Comparison of ENCODE assay signal across 11 cellular contexts in the genomic region with DNA sequence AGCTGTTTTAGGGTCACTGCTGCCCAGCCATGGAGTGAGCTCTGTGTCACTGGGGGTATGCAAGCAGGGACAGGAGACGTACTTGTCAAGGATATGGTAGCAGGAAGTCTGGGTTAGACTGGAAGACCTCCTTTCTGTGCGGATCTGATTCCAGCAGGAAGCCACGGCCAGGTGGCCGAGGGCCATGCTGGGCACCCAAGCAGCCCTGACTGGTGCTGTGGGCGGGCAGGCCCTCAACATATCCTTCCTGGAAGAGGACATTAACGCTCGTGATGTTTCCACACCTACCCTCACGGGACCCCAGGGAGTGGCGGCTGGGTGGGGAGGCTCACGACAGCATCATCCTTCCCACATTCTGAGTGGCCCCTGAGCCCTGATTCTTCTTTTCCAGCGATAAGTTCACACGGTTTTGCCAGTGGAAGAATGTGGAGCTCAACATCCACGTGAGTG. TPM values are rescaled to one million over a fixed set of nuclear protein-coding genes. Genes with fewer than 3 reads are reported as not detected.
A peak's percentile ranks its signal among the peaks of the same experiment; 100 is the strongest.
DNase-seq lines count a peak whose midpoint lies in the region; ATAC-seq and TF ChIP-seq lines count a peak whose summit lies in the region.
"Had no signal": no experiment of that assay in that cellular context is flagged by ENCODE, and none has a peak within 500 bp of the region (broad histone marks: within the 10 kb centered on the region; RNA-seq: fewer than 3 reads in every experiment).

No MANE protein-coding gene starts in this region.

- H3K9me3 ChIP-seq in mucosa of descending colon: no peaks in the 10 kb centered on the region
- no peaks in the 10 kb centered on the region for H3K9me3 ChIP-seq in tibial artery
- H3K9me3 ChIP-seq in MM.1S (replicated peaks; ENCODE audit: insufficient read depth, low read length): no peaks in the 10 kb centered on the region

- H3K4me1 Mint-ChIP-seq in activated naive CD4-positive, alpha-beta T cell treated with anti-CD3 and anti-CD28 coated beads, Interleukin-2, amount 50 U/mL, for 24 hours: peaks cover 48% of the 10 kb centered on the region

- peaks cover 85% of the 10 kb centered on the region for H3K79me2 ChIP-seq in MM.1S (ENCODE audit: low read length)

- intact Hi-C loops in mucosa of descending colon (cut with DNase I, micrococcal nuclease): no loop called here
- intact Hi-C loops in tibial artery (cut with DNase I; ENCODE audit: low total_unique reads): no loop called here

- no peak overlapping the region for H3K4me3 ChIP-seq in mucosa of descending colon
- no peak overlapping the region for H3K4me3 ChIP-seq in tibial artery
- H3K4me3 ChIP-seq in MM.1S (ENCODE audit: low read length): no peak overlapping the region

- peak overlapping the region; percentile 84 for H3K27ac Mint-ChIP-seq in activated naive CD4-positive, alpha-beta T cell treated with anti-CD3 and anti-CD28 coated beads, Interleukin-2, amount 50 U/mL, for 24 hours
- peak overlapping the region; percentile 95 to 97 for H3K27ac Mint-ChIP-seq in activated naive CD4-positive, alpha-beta T cell treated with anti-CD3 and anti-CD28 coated beads, Interleukin-2, amount 50 U/mL, for 72 hours

- H3K36me3 ChIP-seq in mucosa of descending colon (ENCODE audit: low read depth) (peaks cover 19% of the 10 kb centered on the region), tibial artery (peaks cover 63 to 72% (median 67%) of the 10 kb centered on the region in 3 donors), MM.1S (replicated peaks; ENCODE audit: insufficient read depth, low read length) (peaks cover 23% of the 10 kb centered on the region)

- no peak for ATAC-seq in activated naive CD4-positive, alpha-beta T cell treated with anti-CD3 and anti-CD28 coated beads, Interleukin-2, amount 50 U/mL, for 72 hours
- ATAC-seq in mucosa of descending colon (no peak), SK-N-SH treated with all-trans-retinoic acid at 6 μM for 48 hours (no peak)
- ATAC-seq: Panc1 had no signal

- TF ChIP-seq CTCF in mucosa of descending colon (IDR thresholded peaks at IDR 0.05) (no peak), tibial artery (IDR thresholded peaks at IDR 0.05) (no peak), MM.1S (IDR thresholded peaks at IDR 0.05; ENCODE audit: low read length) (no peak)

- H3K27me3 Mint-ChIP-seq in activated naive CD4-positive, alpha-beta T cell treated with anti-CD3 and anti-CD28 coated beads, Interleukin-2, amount 50 U/mL, for 24 hours: no peaks in the 10 kb centered on the region

- H3K9me3 Mint-ChIP-seq in activated naive CD4-positive, alpha-beta T cell treated with anti-CD3 and anti-CD28 coated beads, Interleukin-2, amount 50 U/mL, for 24 hours: no peaks in the 10 kb centered on the region
- H3K9me3 Mint-ChIP-seq in activated naive CD4-positive, alpha-beta T cell treated with anti-CD3 and anti-CD28 coated beads, Interleukin-2, amount 50 U/mL, for 72 hours: no peaks in the 10 kb centered on the region
- H3K9me3 Mint-ChIP-seq: activated T-helper 1 cell treated with anti-CD3 and anti-CD28 coated beads, Interleukin-12 subunit alpha, Interleukin-12 subunit beta, Interleukin-2, Interleukin-4 antibody, amounts not matched to agents 30 ng/mL and 10 ng/mL and 1 ng/mL, durations not matched to agents 14 hours and 24 hours and 36 hours had no signal

- no peak overlapping the region for H3K4me3 Mint-ChIP-seq in activated naive CD4-positive, alpha-beta T cell treated with anti-CD3 and anti-CD28 coated beads, Interleukin-2, amount 50 U/mL, for 24 hours
- H3K4me3 Mint-ChIP-seq: activated T-helper 1 cell treated with anti-CD3 and anti-CD28 coated beads, Interleukin-12 subunit alpha, Interleukin-12 subunit beta, Interleukin-2, Interleukin-4 antibody, amounts not matched to agents 30 ng/mL and 10 ng/mL and 1 ng/mL, durations not matched to agents 14 hours and 24 hours and 36 hours had no signal

- H2AFZ ChIP-seq in MM.1S (ENCODE audit: low read length): no peak overlapping the region

- H3K36me3 Mint-ChIP-seq in activated naive CD4-positive, alpha-beta T cell treated with anti-CD3 and anti-CD28 coated beads, Interleukin-2, amount 50 U/mL, for 24 hours: peaks cover 7% of the 10 kb centered on the region
- H3K36me3 Mint-ChIP-seq in activated naive CD4-positive, alpha-beta T cell treated with anti-CD3 and anti-CD28 coated beads, Interleukin-2, amount 50 U/mL, for 72 hours: peaks cover 25 to 48% of the 10 kb centered on the region in 2 donors

- H3K27me3 ChIP-seq in tibial artery: no peaks in the 10 kb centered on the region
- H3K27me3 ChIP-seq in MM.1S (replicated peaks; ENCODE audit: insufficient read depth, low read length): no peaks in the 10 kb centered on the region

- no peak overlapping the region for H3K4me2 ChIP-seq in MM.1S (ENCODE audit: low read depth, low read length)

- peaks cover 31% of the 10 kb centered on the region for H3K4me1 ChIP-seq in mucosa of descending colon (ENCODE audit: low read depth)
- H3K4me1 ChIP-seq in tibial artery: peaks cover 5 to 40% (median 33%) of the 10 kb centered on the region in 4 donors
- peaks cover 32% of the 10 kb centered on the region for H3K4me1 ChIP-seq in MM.1S (ENCODE audit: low read length)

- H3F3A ChIP-seq in MM.1S (ENCODE audit: insufficient read depth, low read length): peaks cover 31% of the 10 kb centered on the region

- H3K27ac ChIP-seq in tibial artery (peak overlapping the region; percentile 18 to 29), MM.1S (ENCODE audit: low read length) (no peak overlapping the region)

- DNase-seq in activated naive CD4-positive, alpha-beta T cell treated with Interleukin-2 at 50 U/mL for 16 hours: no peak
- DNase-seq in activated naive CD4-positive, alpha-beta T cell treated with anti-CD3 and anti-CD28 coated beads, Interleukin-2, amount 50 U/mL, for 72 hours (ENCODE audit: low spot score in 2 of 2): peak in 1 of 2 donors; percentile 50
- DNase-seq in mucosa of descending colon (peak in 2 of 3 donors; percentile 22 to 47), tibial artery (peak; percentile 13 to 46), DMS79 (lab: John Stamatoyannopoulos, UW) (no peak), MM.1S (no peak)
- DNase-seq: NCI-H345 had no signal

- H3K9me2 ChIP-seq in MM.1S (replicated peaks; ENCODE audit: insufficient read depth, low read length): no peaks in the 10 kb centered on the region

- no peak overlapping the region for H3K9ac ChIP-seq in MM.1S (ENCODE audit: low read length)

- no peaks in the 10 kb centered on the region for H4K20me1 ChIP-seq in MM.1S (ENCODE audit: insufficient read depth, low read length)

TF ChIP-seq in SK-N-SH treated with all-trans-retinoic acid at 6 μM for 48 hours, 23 proteins besides CTCF, POLR2A, EP300 and RAD21:
- TF ChIP-seq ISL1 (CRISPR knock-in tag; IDR thresholded peaks at IDR 0.05) (no peak), SNAI2 (CRISPR knock-in tag; IDR thresholded peaks at IDR 0.05) (no peak), ZC3H10 (CRISPR knock-in tag; IDR thresholded peaks at IDR 0.05) (no peak), GLIS3 (CRISPR knock-in tag; IDR thresholded peaks at IDR 0.05) (no peak), BACH2 (CRISPR knock-in tag; IDR thresholded peaks at IDR 0.05; ENCODE audit: borderline replicate concordance) (no peak)

RNA-seq across cellular contexts. Expression of gene ANKRD13D, which starts 8.7 kb away (rescaled TPM):
- total RNA-seq in activated naive CD4-positive, alpha-beta T cell treated with anti-CD3 and anti-CD28 coated beads, Interleukin-2, amount 50 U/mL, for 72 hours: 100 to 1,000 TPM in 1 of 2 donors, 10 to 100 TPM in 1; 76.0 to 213 TPM
- 10 to 100 TPM; 20.0 to 46.3 (median 26.7) TPM for total RNA-seq in mucosa of descending colon

RNA-seq across cellular contexts. Expression of gene GRK2, which starts 14.1 kb away (rescaled TPM):
- total RNA-seq in activated naive CD4-positive, alpha-beta T cell treated with anti-CD3 and anti-CD28 coated beads, Interleukin-2, amount 50 U/mL, for 72 hours: 100 to 1,000 TPM; 289 to 376 TPM
- 100 to 1,000 TPM in 2 of 3 donors, 10 to 100 TPM in 1; 86.8 to 114 (median 106) TPM for total RNA-seq in mucosa of descending colon

RNA-seq across cellular contexts. Expression of gene SSH3, which starts 23.0 kb away (rescaled TPM):
- 10 to 100 TPM; 11.6 to 16.5 TPM for total RNA-seq in activated naive CD4-positive, alpha-beta T cell treated with anti-CD3 and anti-CD28 coated beads, Interleukin-2, amount 50 U/mL, for 72 hours
- total RNA-seq in mucosa of descending colon: 10 to 100 TPM; 55.8 to 87.0 (median 57.6) TPM

Comparison
In these comparisons a context has a peak if more than half of its experiments do, and no peak if none do; other contexts are left out.
1. DNase-seq: peak in mucosa of descending colon (2 of 3) and tibial artery (2 of 2); none in activated naive CD4-positive, alpha-beta T cell treated with Interleukin-2 at 50 U/mL for 16 hours (single experiment), DMS79 (single experiment) and MM.1S (single experiment).